ENCODE assay signal across 8 cellular contexts in the genomic region with DNA sequence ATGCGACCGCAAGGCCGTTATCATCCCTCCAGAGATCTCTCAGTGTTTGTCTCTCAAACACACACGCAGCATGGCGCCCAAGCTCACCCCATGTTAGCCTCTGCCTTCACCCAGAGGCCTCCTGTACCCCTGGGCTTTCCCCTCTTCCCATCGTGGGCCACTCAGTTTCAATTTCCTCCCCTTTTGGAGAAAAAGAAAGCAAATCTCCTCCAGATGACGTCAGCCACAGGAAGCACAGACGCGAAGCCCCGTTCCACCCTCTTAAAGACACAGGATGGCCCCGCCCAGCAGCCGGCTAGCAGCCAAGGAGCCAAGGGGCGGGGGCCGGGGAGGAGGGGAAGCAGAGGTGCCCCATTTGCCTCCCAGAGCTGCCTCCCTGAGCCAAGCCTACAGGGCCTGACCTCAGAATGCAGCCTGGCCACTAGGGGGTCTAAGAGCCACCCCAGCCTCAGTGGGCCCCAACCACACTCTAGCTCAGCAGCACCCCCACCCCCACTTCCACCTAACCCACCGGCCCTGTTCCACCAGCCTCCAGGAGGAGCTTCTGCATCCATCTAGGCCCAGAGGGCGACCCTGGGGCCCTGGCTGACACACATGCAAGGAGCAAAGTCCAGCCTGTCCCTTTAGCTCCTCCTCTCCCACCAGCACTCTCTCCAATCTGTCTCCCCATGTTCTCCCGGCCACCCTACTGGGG. TPM values are rescaled to one million over a fixed set of nuclear protein-coding genes. Genes with fewer than 3 reads are reported as not detected.
DNase-seq lines count a peak whose midpoint lies in the region; ATAC-seq and TF ChIP-seq lines count a peak whose summit lies in the region.

No MANE protein-coding gene starts in this region.

- H3K36me3 Mint-ChIP-seq in naive B cell, result no peaks in the 10 kb centered on the region
- peaks cover 49% of the 10 kb centered on the region for H3K36me3 Mint-ChIP-seq in stimulated activated effector memory CD8-positive, alpha-beta T cell treated with anti-CD3 and anti-CD28 coated beads, Interleukin-12 subunit alpha, Interleukin-12 subunit beta, amount 100 ng/mL, for 72 hours

- H2AFZ ChIP-seq in fibroblast of lung (ENCODE audit: low read length), result peak overlapping the region; percentile 33

- no peaks in the 10 kb centered on the region for H3K27me3 Mint-ChIP-seq in naive B cell

- no peaks in the 10 kb centered on the region for H3K9me3 Mint-ChIP-seq in naive B cell
- H3K9me3 Mint-ChIP-seq in stimulated activated effector memory CD8-positive, alpha-beta T cell treated with anti-CD3 and anti-CD28 coated beads, Interleukin-12 subunit alpha, Interleukin-12 subunit beta, amount 100 ng/mL, for 72 hours, result no peaks in the 10 kb centered on the region

- H3K4me3 ChIP-seq in Peyer's patch (peak overlapping the region; percentile 57 to 71 (median 60)), fibroblast of lung (replicated peaks in 1 of 4; ENCODE audit: control extremely low read depth in 1 of 4, insufficient read depth in 1 of 4, low read depth in 3 of 4, low read length in 4 of 4) (peak overlapping the region; percentile 72 to 95 (median 78))

- H3K79me2 ChIP-seq in fibroblast of lung (ENCODE audit: control insufficient read depth, insufficient read depth, low read length), result peaks cover 46% of the 10 kb centered on the region

- peak in 5 of 6 experiments; percentile 25 to 46 (median 43) for TF ChIP-seq CTCF in Peyer's patch (IDR thresholded peaks at IDR 0.05)
- TF ChIP-seq CTCF in fibroblast of lung (conservative IDR thresholded peaks at IDR 0.05 in 1 of 2, IDR thresholded peaks at IDR 0.05 in 1 of 2; ENCODE audit: low read depth in 1 of 2, low read length in 2 of 2), result peak; percentile 30 to 32

- ATAC-seq in GM21526 (IDR thresholded peaks at IDR 0.05; ENCODE audit: low FRiP score, unreplicated experiment), result peak; percentile 70
- peak; percentile 88 to 91 for ATAC-seq in naive B cell (ENCODE audit: low read depth in 2 of 2)
- ATAC-seq in stimulated activated effector memory CD8-positive, alpha-beta T cell treated with anti-CD3 and anti-CD28 coated beads, Interleukin-12 subunit alpha, Interleukin-12 subunit beta, amount 100 ng/mL, for 72 hours, result peak; percentile 89

- H3K4me1 ChIP-seq in Peyer's patch (peaks cover 0 to 43% (median 28%) of the 10 kb centered on the region in 4 donors), fibroblast of lung (ENCODE audit: control insufficient read depth, extremely low read depth, insufficient read depth, low read length) (peaks cover 7% of the 10 kb centered on the region)

- H3K27ac ChIP-seq in Peyer's patch (peak overlapping the region; percentile 90 to 96 (median 95)), fibroblast of lung (ENCODE audit: insufficient read depth, low read length) (peak overlapping the region; percentile 98)

- H3K4me1 Mint-ChIP-seq in naive B cell, result peaks cover 45 to 74% (median 70%) of the 10 kb centered on the region in 3 donors
- H3K4me1 Mint-ChIP-seq in stimulated activated effector memory CD8-positive, alpha-beta T cell treated with anti-CD3 and anti-CD28 coated beads, Interleukin-12 subunit alpha, Interleukin-12 subunit beta, amount 100 ng/mL, for 72 hours, result peaks cover 61% of the 10 kb centered on the region

- H3K36me3 ChIP-seq in Peyer's patch (peaks cover 0 to 12% (median 0%) of the 10 kb centered on the region in 3 donors), fibroblast of lung (ENCODE audit: control insufficient read depth, insufficient read depth, low read length) (peaks cover 19% of the 10 kb centered on the region)

- TF ChIP-seq POLR2A in Peyer's patch (IDR thresholded peaks at IDR 0.05), result peak; percentile 27 to 71

- H3K4me2 ChIP-seq in fibroblast of lung (ENCODE audit: extremely low read depth, insufficient read depth, low read length), result peak overlapping the region; percentile 76

- peak; percentile 89 for DNase-seq in DMS53 (lab: John Stamatoyannopoulos, UW)
- DNase-seq in HuH-7 (ENCODE audit: low spot score), result peak; percentile 98
- peak; percentile 94 to 99 (median 98) for DNase-seq in Peyer's patch
- DNase-seq in activated T-helper 1 cell treated with Interleukin-2 at 50 U/mL for 16 hours (ENCODE audit: low read depth), result peak; percentile 89
- DNase-seq in fibroblast of lung (ENCODE audit: low read depth in 2 of 2), result peak; percentile 88 to 94
- peak; percentile 96 for DNase-seq in naive B cell
- peak; percentile 72 to 95 for DNase-seq in stimulated activated effector memory CD8-positive, alpha-beta T cell treated with anti-CD3 and anti-CD28 coated beads, Interleukin-12 subunit alpha, Interleukin-12 subunit beta, amount 100 ng/mL, for 72 hours (ENCODE audit: low spot score in 2 of 2)

- H3K27me3 ChIP-seq in Peyer's patch (no peaks in the 10 kb centered on the region), fibroblast of lung (ENCODE audit: control insufficient read depth, insufficient read depth, low read length) (no peaks in the 10 kb centered on the region)

- peak overlapping the region; percentile 95 for H3K9ac ChIP-seq in fibroblast of lung (ENCODE audit: insufficient read depth, low read length)

- H3K9me3 ChIP-seq in Peyer's patch (no peaks in the 10 kb centered on the region), fibroblast of lung (ENCODE audit: control insufficient read depth, insufficient read depth, low read depth, low read length) (no peaks in the 10 kb centered on the region)

- H4K20me1 ChIP-seq in fibroblast of lung (ENCODE audit: control insufficient read depth, extremely low read depth, insufficient read depth, low read length), result no peaks in the 10 kb centered on the region

- H3K27ac Mint-ChIP-seq in naive B cell, result peak overlapping the region; percentile 97 to 99 (median 99)
- peak overlapping the region; percentile 96 for H3K27ac Mint-ChIP-seq in stimulated activated effector memory CD8-positive, alpha-beta T cell treated with anti-CD3 and anti-CD28 coated beads, Interleukin-12 subunit alpha, Interleukin-12 subunit beta, amount 100 ng/mL, for 72 hours

- H3K4me3 Mint-ChIP-seq in naive B cell, result peak overlapping the region; percentile 82 to 97 (median 92)
- H3K4me3 Mint-ChIP-seq in stimulated activated effector memory CD8-positive, alpha-beta T cell treated with anti-CD3 and anti-CD28 coated beads, Interleukin-12 subunit alpha, Interleukin-12 subunit beta, amount 100 ng/mL, for 72 hours, result peak overlapping the region; percentile 95

RNA-seq across cellular contexts. Expression of a gene that starts 26.5 kb away (rescaled TPM):
- 10 to 100 TPM in 1 of 4 donors, 1 to 10 TPM in 3; 2.6 to 13.2 (median 6.0) TPM for total RNA-seq in Peyer's patch
- 3.0 and 3.6 TPM in 2 replicates for total RNA-seq in fibroblast of lung
- polyA plus RNA-seq in fibroblast of lung, result 5.0 and 7.0 TPM in 2 replicates
- 3.9 and 8.3 TPM in 2 replicates for polyA plus RNA-seq in fibroblast of lung (2012)
- polyA minus RNA-seq in fibroblast of lung (ENCODE audit: low replicate concordance), result 10.2 and 28.6 TPM in 2 replicates
- polyA plus RNA-seq in naive B cell (ENCODE audit: low read depth in 6 of 6), result 10 to 100 TPM in 1 of 6 donors, 1 to 10 TPM in 5; 7.4 to 11.9 (median 7.7) TPM

RNA-seq across cellular contexts. Expression of a gene that starts 30.9 kb away (rescaled TPM):
- total RNA-seq in Peyer's patch (100 to 1,000 TPM in 3 of 4 donors, 10 to 100 TPM in 1; 60.2 to 149 (median 110) TPM), fibroblast of lung (92.7 and 136 TPM in 2 replicates)
- polyA plus RNA-seq in fibroblast of lung (139 and 172 TPM in 2 replicates), naive B cell (ENCODE audit: low read depth in 6 of 6) (100 to 1,000 TPM; 393 to 571 (median 442) TPM)
- 222 and 271 TPM in 2 replicates for polyA plus RNA-seq in fibroblast of lung (2012)
- polyA minus RNA-seq in fibroblast of lung (ENCODE audit: low replicate concordance), result 473 and 503 TPM in 2 replicates

RNA-seq across cellular contexts. Expression of a gene that starts 33.0 kb away (rescaled TPM):
- total RNA-seq in Peyer's patch (100 to 1,000 TPM; 142 to 246 (median 153) TPM), fibroblast of lung (305 and 306 TPM in 2 replicates)
- polyA plus RNA-seq in fibroblast of lung (337 and 356 TPM in 2 replicates), naive B cell (ENCODE audit: low read depth in 6 of 6) (100 to 1,000 TPM; 433 to 593 (median 531) TPM)
- polyA plus RNA-seq in fibroblast of lung (2012), result 561 and 583 TPM in 2 replicates
- 0.59 TPM in 1 of 2 replicates, not detected in the other for polyA minus RNA-seq in fibroblast of lung (ENCODE audit: low replicate concordance)

RNA-seq across cellular contexts. Expression of a gene that starts 33.2 kb away (rescaled TPM):
- total RNA-seq in Peyer's patch (10 to 100 TPM in 1 of 4 donors, 1 to 10 TPM in 3; 7.4 to 13.1 (median 9.1) TPM), fibroblast of lung (19.3 and 27.2 TPM in 2 replicates)
- polyA plus RNA-seq in fibroblast of lung (11.9 and 14.8 TPM in 2 replicates), naive B cell (ENCODE audit: low read depth in 6 of 6) (10 to 100 TPM in 3 of 6 donors, 1 to 10 TPM in 3; 4.1 to 14.8 (median 9.5) TPM)
- polyA plus RNA-seq in fibroblast of lung (2012), result 12.2 and 13.9 TPM in 2 replicates
- polyA minus RNA-seq in fibroblast of lung (ENCODE audit: low replicate concordance), result 5.0 and 8.6 TPM in 2 replicates

RNA-seq across cellular contexts. Expression of a gene that starts 43.2 kb away (rescaled TPM):
- total RNA-seq in Peyer's patch (100 to 1,000 TPM; 150 to 455 (median 312) TPM), fibroblast of lung (37.2 and 44.6 TPM in 2 replicates)
- polyA plus RNA-seq in fibroblast of lung (12.8 and 14.3 TPM in 2 replicates), naive B cell (ENCODE audit: low read depth in 6 of 6) (under 1 TPM in 2 of 6 donors, not detected in 4; 0.03 to 0.37 TPM)
- 12.0 and 14.9 TPM in 2 replicates for polyA plus RNA-seq in fibroblast of lung (2012)
- 33.0 and 36.1 TPM in 2 replicates for polyA minus RNA-seq in fibroblast of lung (ENCODE audit: low replicate concordance)

Comparison
In these comparisons a context has a peak if more than half of its experiments do, and no peak if none do; other contexts are left out.
1. Peak in every context shown above with its lines: DNase-seq, ATAC-seq, H3K4me3 ChIP-seq and H3K27ac ChIP-seq.